In the genomic region with DNA sequence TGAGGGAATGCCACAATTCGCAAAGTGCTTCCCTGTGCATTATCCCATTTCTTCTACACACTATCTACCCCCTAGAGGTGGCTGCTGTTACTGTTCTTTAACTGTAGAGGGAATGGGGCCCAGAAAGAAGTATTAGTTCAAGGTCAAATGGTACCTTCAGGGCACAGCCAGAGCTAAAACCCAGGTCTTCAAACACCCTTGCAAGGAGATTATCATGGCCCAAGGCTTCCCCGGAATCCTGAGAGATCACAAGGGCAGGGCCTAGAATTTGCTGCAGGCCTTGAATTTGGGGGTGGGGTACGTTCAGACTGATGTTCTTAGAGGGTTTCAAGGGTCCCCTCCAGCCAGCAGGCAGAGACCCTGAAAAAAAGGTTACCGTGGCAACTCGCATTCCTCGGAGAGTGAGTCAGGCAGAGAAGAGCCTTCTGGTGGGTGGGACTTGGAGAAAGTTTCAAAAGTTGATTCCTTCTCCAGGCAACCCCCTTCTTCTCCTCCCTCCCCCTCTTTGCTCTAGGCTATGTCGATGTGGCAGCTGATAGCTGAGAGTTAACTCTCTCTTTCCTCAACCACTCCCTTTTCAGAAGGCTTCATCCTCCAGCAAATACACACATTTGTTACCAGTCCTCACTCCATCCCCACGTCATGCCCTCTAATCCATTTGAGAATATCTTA, we compare ENCODE assay signal across 8 cellular contexts. TPM values are rescaled to one million over a fixed set of nuclear protein-coding genes. Genes with fewer than 3 reads are reported as not detected.
DNase-seq lines count a peak whose midpoint lies in the region; TF ChIP-seq lines count a peak whose summit lies in the region.

No MANE protein-coding gene starts in this region.

- H3K9me3 ChIP-seq in HAP-1, result no peaks in the 10 kb centered on the region
- H3K9me3 ChIP-seq in iPS DF 6.9 (ENCODE audit: control insufficient read depth, insufficient read depth, low read length), result no peaks in the 10 kb centered on the region
- no peaks in the 10 kb centered on the region for H3K9me3 ChIP-seq in smooth muscle cell (replicated peaks; ENCODE audit: low read depth)

- in situ Hi-C loops in HAP-1 (cut with MboI; ENCODE audit: low sequenced_read_pairs), result no loop called here

- peaks cover 61% of the 10 kb centered on the region for H3F3A ChIP-seq in smooth muscle cell (ENCODE audit: low read depth)

- peak overlapping the region; percentile 99 for H3K9ac ChIP-seq in smooth muscle cell (ENCODE audit: low read depth)

- H4K20me1 ChIP-seq in smooth muscle cell (ENCODE audit: low read depth), result peaks cover 59% of the 10 kb centered on the region

- H3K27me3 ChIP-seq in HAP-1 (ENCODE audit: low read depth), result no peaks in the 10 kb centered on the region
- no peaks in the 10 kb centered on the region for H3K27me3 ChIP-seq in iPS DF 6.9 (ENCODE audit: control insufficient read depth, insufficient read depth, low read length)
- H3K27me3 ChIP-seq in smooth muscle cell (ENCODE audit: low read depth), result no peaks in the 10 kb centered on the region

- H3K4me2 ChIP-seq in smooth muscle cell, result peak overlapping the region; percentile 99

- H3K4me3 ChIP-seq in HAP-1 (peak overlapping the region; percentile 48), iPS DF 6.9 (ENCODE audit: low read length) (no peak overlapping the region; the same call in 1 of the 2 replicates), smooth muscle cell (peak overlapping the region; percentile 92)

- H3K27ac ChIP-seq in angular gyrus (ENCODE audit: low read depth, low read length) (peak overlapping the region; percentile 85), iPS DF 6.9 (ENCODE audit: low read length) (no peak overlapping the region), smooth muscle cell (ENCODE audit: low read depth) (peak overlapping the region; percentile 99)

- DNase-seq in HAP-1 (ENCODE audit: low spot score in 2 of 2), result peak; percentile 81 to 85
- peak; percentile 73 for DNase-seq in iPS DF 6.9 (ENCODE audit: low read depth, low spot score)
- DNase-seq in smooth muscle cell (lab: John Stamatoyannopoulos, UW; ENCODE audit: unreplicated experiment), result peak; percentile 21
- DNase-seq in SKM-1 (lab: John Stamatoyannopoulos, UW; ENCODE audit: unreplicated experiment), result no peak
- no peak for DNase-seq in activated effector memory CD4-positive, alpha-beta T cell treated with anti-CD3 and anti-CD28 coated beads, Interleukin-2, amount 50 U/mL, for 16 hours
- no peak for DNase-seq in DMS153 (lab: John Stamatoyannopoulos, UW)
- DNase-seq in stimulated activated CD4-positive, alpha-beta T cell treated with anti-CD3 and anti-CD28 coated beads, Interleukin-4, amount 100 ng/mL, for 1 hour, result no peak

- H3K36me3 ChIP-seq in HAP-1 (replicated peaks) (no peaks in the 10 kb centered on the region; the same call in 1 of the 2 replicates), iPS DF 6.9 (ENCODE audit: control insufficient read depth, insufficient read depth, low read length) (no peaks in the 10 kb centered on the region), smooth muscle cell (ENCODE audit: low read depth) (no peaks in the 10 kb centered on the region)

- H3K4me1 ChIP-seq in HAP-1 (peaks cover 31% of the 10 kb centered on the region), iPS DF 6.9 (ENCODE audit: control insufficient read depth, insufficient read depth, low read length) (peaks cover 2% of the 10 kb centered on the region), smooth muscle cell (ENCODE audit: low read depth) (peaks cover 40% of the 10 kb centered on the region)

- WGBS in iPS DF 6.9 (ENCODE audit: insufficient coverage, insufficient read length), result no CpG with 5 or more reads among the region's 8 CpGs
- WGBS in smooth muscle cell (ENCODE audit: low lambda C conversion rate), result 4% methylated on average over 8 of the region's 8 CpGs

- no peak overlapping the region for H2AFZ ChIP-seq in smooth muscle cell (ENCODE audit: low read depth)

- TF ChIP-seq CTCF in smooth muscle cell (IDR thresholded peaks at IDR 0.05; ENCODE audit: borderline replicate concordance, insufficient read depth, poor library complexity, severe bottlenecking), result peak; percentile 24

- H3K79me2 ChIP-seq in smooth muscle cell (ENCODE audit: low read depth), result peaks cover 69% of the 10 kb centered on the region

RNA-seq across cellular contexts. Expression of gene SPARC, which starts 1.9 kb away (rescaled TPM):
- 7,113 and 8,137 TPM in 2 replicates for total RNA-seq in smooth muscle cell
- 13,534 and 19,518 TPM in 2 replicates for polyA plus RNA-seq in smooth muscle cell

Comparison
In these comparisons a context has a peak if more than half of its experiments do, and no peak if none do; other contexts are left out.
1. DNase-seq: peak in HAP-1 (2 of 2), iPS DF 6.9 (single experiment) and smooth muscle cell (single experiment); none in SKM-1 (single experiment), activated effector memory CD4-positive, alpha-beta T cell treated with anti-CD3 and anti-CD28 coated beads, Interleukin-2, amount 50 U/mL, for 16 hours (single experiment), DMS153 (single experiment) and stimulated activated CD4-positive, alpha-beta T cell treated with anti-CD3 and anti-CD28 coated beads, Interleukin-4, amount 100 ng/mL, for 1 hour (single experiment).